Comparison of ENCODE assay signal across 1 cellular context in genomic region chr9:129081388-129081889, GRCh38.
A peak's percentile ranks its signal among the peaks of the same experiment; 100 is the strongest.
TF ChIP-seq lines count a peak whose summit lies in the region.

No MANE protein-coding gene starts in this region.

TF ChIP-seq in GM12878, 131 proteins besides CTCF, POLR2A, EP300 and RAD21:
- TF ChIP-seq, protein P1, sequence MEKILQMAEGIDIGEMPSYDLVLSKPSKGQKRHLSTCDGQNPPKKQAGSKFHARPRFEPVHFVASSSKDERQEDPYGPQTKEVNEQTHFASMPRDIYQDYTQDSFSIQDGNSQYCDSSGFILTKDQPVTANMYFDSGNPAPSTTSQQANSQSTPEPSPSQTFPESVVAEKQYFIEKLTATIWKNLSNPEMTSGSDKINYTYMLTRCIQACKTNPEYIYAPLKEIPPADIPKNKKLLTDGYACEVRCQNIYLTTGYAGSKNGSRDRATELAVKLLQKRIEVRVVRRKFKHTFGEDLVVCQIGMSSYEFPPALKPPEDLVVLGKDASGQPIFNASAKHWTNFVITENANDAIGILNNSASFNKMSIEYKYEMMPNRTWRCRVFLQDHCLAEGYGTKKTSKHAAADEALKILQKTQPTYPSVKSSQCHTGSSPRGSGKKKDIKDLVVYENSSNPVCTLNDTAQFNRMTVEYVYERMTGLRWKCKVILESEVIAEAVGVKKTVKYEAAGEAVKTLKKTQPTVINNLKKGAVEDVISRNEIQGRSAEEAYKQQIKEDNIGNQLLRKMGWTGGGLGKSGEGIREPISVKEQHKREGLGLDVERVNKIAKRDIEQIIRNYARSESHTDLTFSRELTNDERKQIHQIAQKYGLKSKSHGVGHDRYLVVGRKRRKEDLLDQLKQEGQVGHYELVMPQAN (conservative IDR thresholded peaks at IDR 0.05) = 0 out of 2 replicates have a peak, but pooled peaks have one; percentile 3
- no peak for TF ChIP-seq BRCA1 (IDR thresholded peaks at IDR 0.05; ENCODE audit: low read depth, low read length)
- TF ChIP-seq, protein P2, sequence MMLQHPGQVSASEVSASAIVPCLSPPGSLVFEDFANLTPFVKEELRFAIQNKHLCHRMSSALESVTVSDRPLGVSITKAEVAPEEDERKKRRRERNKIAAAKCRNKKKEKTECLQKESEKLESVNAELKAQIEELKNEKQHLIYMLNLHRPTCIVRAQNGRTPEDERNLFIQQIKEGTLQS (IDR thresholded peaks at IDR 0.05; ENCODE audit: borderline replicate concordance, extremely low read depth, low read depth, low read length) = no peak
- TF ChIP-seq POLR2AphosphoS2 (IDR thresholded peaks at IDR 0.05; ENCODE audit: low read depth, low read length) = 0 out of 2 replicates have a peak, but pooled peaks have one; percentile 39
- no peak for TF ChIP-seq SRF (IDR thresholded peaks at IDR 0.05; ENCODE audit: low read depth in 2 of 2, low read length in 2 of 2)
- no peak for TF ChIP-seq ZSCAN29 (IDR thresholded peaks at IDR 0.05)
- TF ChIP-seq MXI1 (IDR thresholded peaks at IDR 0.05; ENCODE audit: low read depth, low read length) = 0 out of 2 replicates have a peak, but pooled peaks have one; percentile 44
- TF ChIP-seq, protein P3, sequence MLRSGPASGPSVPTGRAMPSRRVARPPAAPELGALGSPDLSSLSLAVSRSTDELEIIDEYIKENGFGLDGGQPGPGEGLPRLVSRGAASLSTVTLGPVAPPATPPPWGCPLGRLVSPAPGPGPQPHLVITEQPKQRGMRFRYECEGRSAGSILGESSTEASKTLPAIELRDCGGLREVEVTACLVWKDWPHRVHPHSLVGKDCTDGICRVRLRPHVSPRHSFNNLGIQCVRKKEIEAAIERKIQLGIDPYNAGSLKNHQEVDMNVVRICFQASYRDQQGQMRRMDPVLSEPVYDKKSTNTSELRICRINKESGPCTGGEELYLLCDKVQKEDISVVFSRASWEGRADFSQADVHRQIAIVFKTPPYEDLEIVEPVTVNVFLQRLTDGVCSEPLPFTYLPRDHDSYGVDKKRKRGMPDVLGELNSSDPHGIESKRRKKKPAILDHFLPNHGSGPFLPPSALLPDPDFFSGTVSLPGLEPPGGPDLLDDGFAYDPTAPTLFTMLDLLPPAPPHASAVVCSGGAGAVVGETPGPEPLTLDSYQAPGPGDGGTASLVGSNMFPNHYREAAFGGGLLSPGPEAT (IDR thresholded peaks at IDR 0.05; ENCODE audit: low read depth) = no peak
- TF ChIP-seq ZNF274 (IDR thresholded peaks at IDR 0.05; ENCODE audit: insufficient read depth, insufficient read length) = no peak
- TF ChIP-seq EGR1 (IDR thresholded peaks at IDR 0.05; ENCODE audit: borderline replicate concordance in 1 of 2, low read depth in 2 of 2, low read length in 2 of 2) = no peak
- TF ChIP-seq, protein P4, sequence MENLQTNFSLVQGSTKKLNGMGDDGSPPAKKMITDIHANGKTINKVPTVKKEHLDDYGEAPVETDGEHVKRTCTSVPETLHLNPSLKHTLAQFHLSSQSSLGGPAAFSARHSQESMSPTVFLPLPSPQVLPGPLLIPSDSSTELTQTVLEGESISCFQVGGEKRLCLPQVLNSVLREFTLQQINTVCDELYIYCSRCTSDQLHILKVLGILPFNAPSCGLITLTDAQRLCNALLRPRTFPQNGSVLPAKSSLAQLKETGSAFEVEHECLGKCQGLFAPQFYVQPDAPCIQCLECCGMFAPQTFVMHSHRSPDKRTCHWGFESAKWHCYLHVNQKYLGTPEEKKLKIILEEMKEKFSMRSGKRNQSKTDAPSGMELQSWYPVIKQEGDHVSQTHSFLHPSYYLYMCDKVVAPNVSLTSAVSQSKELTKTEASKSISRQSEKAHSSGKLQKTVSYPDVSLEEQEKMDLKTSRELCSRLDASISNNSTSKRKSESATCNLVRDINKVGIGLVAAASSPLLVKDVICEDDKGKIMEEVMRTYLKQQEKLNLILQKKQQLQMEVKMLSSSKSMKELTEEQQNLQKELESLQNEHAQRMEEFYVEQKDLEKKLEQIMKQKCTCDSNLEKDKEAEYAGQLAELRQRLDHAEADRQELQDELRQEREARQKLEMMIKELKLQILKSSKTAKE (IDR thresholded peaks at IDR 0.05; ENCODE audit: low read depth, poor library complexity, severe bottlenecking) = no peak
- TF ChIP-seq, protein P5, sequence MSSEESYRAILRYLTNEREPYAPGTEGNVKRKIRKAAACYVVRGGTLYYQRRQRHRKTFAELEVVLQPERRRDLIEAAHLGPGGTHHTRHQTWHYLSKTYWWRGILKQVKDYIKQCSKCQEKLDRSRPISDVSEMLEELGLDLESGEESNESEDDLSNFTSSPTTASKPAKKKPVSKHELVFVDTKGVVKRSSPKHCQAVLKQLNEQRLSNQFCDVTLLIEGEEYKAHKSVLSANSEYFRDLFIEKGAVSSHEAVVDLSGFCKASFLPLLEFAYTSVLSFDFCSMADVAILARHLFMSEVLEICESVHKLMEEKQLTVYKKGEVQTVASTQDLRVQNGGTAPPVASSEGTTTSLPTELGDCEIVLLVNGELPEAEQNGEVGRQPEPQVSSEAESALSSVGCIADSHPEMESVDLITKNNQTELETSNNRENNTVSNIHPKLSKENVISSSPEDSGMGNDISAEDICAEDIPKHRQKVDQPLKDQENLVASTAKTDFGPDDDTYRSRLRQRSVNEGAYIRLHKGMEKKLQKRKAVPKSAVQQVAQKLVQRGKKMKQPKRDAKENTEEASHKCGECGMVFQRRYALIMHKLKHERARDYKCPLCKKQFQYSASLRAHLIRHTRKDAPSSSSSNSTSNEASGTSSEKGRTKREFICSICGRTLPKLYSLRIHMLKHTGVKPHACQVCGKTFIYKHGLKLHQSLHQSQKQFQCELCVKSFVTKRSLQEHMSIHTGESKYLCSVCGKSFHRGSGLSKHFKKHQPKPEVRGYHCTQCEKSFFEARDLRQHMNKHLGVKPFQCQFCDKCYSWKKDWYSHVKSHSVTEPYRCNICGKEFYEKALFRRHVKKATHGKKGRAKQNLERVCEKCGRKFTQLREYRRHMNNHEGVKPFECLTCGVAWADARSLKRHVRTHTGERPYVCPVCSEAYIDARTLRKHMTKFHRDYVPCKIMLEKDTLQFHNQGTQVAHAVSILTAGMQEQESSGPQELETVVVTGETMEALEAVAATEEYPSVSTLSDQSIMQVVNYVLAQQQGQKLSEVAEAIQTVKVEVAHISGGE (CRISPR knock-in tag; IDR thresholded peaks at IDR 0.05) = no peak
- no peak for TF ChIP-seq GABPA (IDR thresholded peaks at IDR 0.05; ENCODE audit: low read depth)
